In the genomic region with DNA sequence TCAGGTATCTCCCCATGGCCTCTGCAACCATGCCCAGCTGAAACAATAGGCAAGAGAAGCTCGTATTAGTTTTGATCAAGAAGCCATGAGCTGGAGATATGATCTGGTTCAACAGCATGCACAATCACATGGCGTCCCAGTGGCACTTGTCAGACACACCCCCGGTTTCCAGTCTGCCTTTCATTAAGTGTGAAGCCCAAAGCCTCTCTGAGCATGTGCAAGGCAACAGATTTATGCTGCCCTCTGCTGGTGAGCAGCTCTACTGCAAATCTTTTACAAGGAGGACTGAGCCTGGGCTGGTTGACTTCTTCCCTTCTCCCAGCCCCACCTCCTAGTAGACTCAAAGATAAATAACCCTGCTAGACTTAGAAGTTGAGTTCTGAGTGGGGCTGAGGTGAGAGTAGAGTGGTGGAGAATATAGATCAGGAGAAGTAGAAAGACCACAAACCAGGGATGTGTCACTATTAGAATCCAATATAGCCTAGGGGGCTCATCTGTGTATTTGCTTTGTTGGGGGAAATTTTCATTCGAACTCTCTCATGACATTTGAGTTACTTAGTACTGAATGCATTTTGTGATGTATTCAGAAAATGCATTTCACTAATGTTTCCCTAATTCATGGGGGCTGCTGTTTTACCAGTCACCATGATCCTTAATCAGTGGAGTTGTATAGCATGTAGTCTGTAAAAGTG, we compare ENCODE assay signal across 8 cellular contexts. TPM values are rescaled to one million over a fixed set of nuclear protein-coding genes. Genes with fewer than 3 reads are reported as not detected.
DNase-seq lines count a peak whose midpoint lies in the region; ATAC-seq and TF ChIP-seq lines count a peak whose summit lies in the region.

No MANE protein-coding gene starts in this region.

- TF ChIP-seq RAD21 in IMR-90 (IDR thresholded peaks at IDR 0.05; ENCODE audit: low read length) = peak; percentile 84

- BruUV-seq in IMR-90 (replicated peaks; lab: Mats Ljungman, UMichigan) = no TSS peak

- H2AFZ ChIP-seq in IMR-90 (replicated peaks; ENCODE audit: low read length, poor library complexity) = peak overlapping the region; percentile 70
- no peak overlapping the region for H2AFZ ChIP-seq in OCI-LY3 (ENCODE audit: low read depth, low read length)

- H2BK5ac ChIP-seq in IMR-90 (ENCODE audit: low read depth, low read length, poor library complexity, severe bottlenecking) = no peak overlapping the region

- no peaks in the 10 kb centered on the region for H3K9me2 ChIP-seq in DOHH2 (replicated peaks; ENCODE audit: control insufficient read depth, low read length)

- in situ Hi-C loops in IMR-90 (cut with MboI; ENCODE audit: low sequenced_read_pairs) = loop anchor here (10.0 kb wide), 1 partner anchor 169 kb away; no protein-coding TSS in a partner anchor

- no peak overlapping the region for H3K4ac ChIP-seq in IMR-90 (ENCODE audit: low read depth, low read length)

- 6% methylated on average over 3 of the region's 4 CpGs; no CpG with 5 or more reads in 1 of the 2 experiments for WGBS in IMR-90 (ENCODE audit: extremely low coverage in 2 of 2, insufficient read length in 1 of 2), 2 experiments
- 15% methylated on average over 4 of the region's 4 CpGs for WGBS in suprapubic skin

- H3K9ac ChIP-seq in IMR-90 (ENCODE audit: low read depth, low read length) (no peak overlapping the region), OCI-LY3 (ENCODE audit: low read length) (no peak overlapping the region)

- TF ChIP-seq POLR2A in IMR-90 (IDR thresholded peaks at IDR 0.05; ENCODE audit: low read depth, low read length) (no peak), suprapubic skin (IDR thresholded peaks at IDR 0.05) (no peak)

- H3K14ac ChIP-seq in IMR-90 (replicated peaks; ENCODE audit: low read depth, low read length) = no peak overlapping the region

- no peaks in the 10 kb centered on the region for H3F3A ChIP-seq in DOHH2 (ENCODE audit: control insufficient read depth, insufficient read depth)

- no peak overlapping the region for H4K8ac ChIP-seq in IMR-90 (ENCODE audit: low read depth in 2 of 2, low read length in 2 of 2)

- H3K18ac ChIP-seq in IMR-90 (ENCODE audit: low read depth, low read length) = no peak overlapping the region

- H3K27ac ChIP-seq in DOHH2 (ENCODE audit: low read depth, low read length) (no peak overlapping the region), IMR-90 (ENCODE audit: insufficient read depth, low read length) (no peak overlapping the region), OCI-LY3 (ENCODE audit: low read length) (no peak overlapping the region), suprapubic skin (no peak overlapping the region)

- H2AK9ac ChIP-seq in IMR-90 (replicated peaks; ENCODE audit: low read depth, low read length, poor library complexity) = peak overlapping the region; percentile 19

- no peaks in the 10 kb centered on the region for H3K36me3 ChIP-seq in DOHH2 (ENCODE audit: control insufficient read depth, low read length)
- H3K36me3 ChIP-seq in IMR-90 (ENCODE audit: control insufficient read depth, insufficient read depth, low read length) = no peaks in the 10 kb centered on the region
- H3K36me3 ChIP-seq in OCI-LY3 (replicated peaks; ENCODE audit: low read depth, low read length) = no peaks in the 10 kb centered on the region
- H3K36me3 ChIP-seq in suprapubic skin = no peaks in the 10 kb centered on the region

- peak; percentile 74 for DNase-seq in IMR-90
- DNase-seq in activated T-cell treated with anti-CD3 and anti-CD28 coated beads for 48 hours (ENCODE audit: low read depth) = peak; percentile 52
- DNase-seq in fibroblast of mammary gland (ENCODE audit: low read depth) = peak; percentile 79
- peak; percentile 32 for DNase-seq in non-pigmented ciliary epithelial cell (ENCODE audit: low read depth)
- DNase-seq in suprapubic skin (ENCODE audit: low spot score in 2 of 2) = peak; percentile 81 to 87

- H4K20me1 ChIP-seq in DOHH2 (ENCODE audit: control insufficient read depth, insufficient read depth, low read depth, low read length) = no peaks in the 10 kb centered on the region
- no peaks in the 10 kb centered on the region for H4K20me1 ChIP-seq in IMR-90 (ENCODE audit: insufficient read depth, low read length)
- no peaks in the 10 kb centered on the region for H4K20me1 ChIP-seq in OCI-LY3 (ENCODE audit: insufficient read depth, low read length)

- POLR2A ChIA-PET in IMR-90 (lab: Charles Lee; ENCODE audit: unreplicated experiment) = no interaction called here

- TF ChIP-seq EP300 in suprapubic skin (IDR thresholded peaks at IDR 0.05) = no peak

- no peak overlapping the region for H3K56ac ChIP-seq in IMR-90 (ENCODE audit: extremely low read depth, insufficient read depth, low read length)

- H3K9me1 ChIP-seq in IMR-90 (ENCODE audit: insufficient read depth, low read length) = no peaks in the 10 kb centered on the region

- no peak overlapping the region for H2BK20ac ChIP-seq in IMR-90 (ENCODE audit: low read depth, low read length)

- H3K27me3 ChIP-seq in DOHH2 (ENCODE audit: control insufficient read depth, low read length) (no peaks in the 10 kb centered on the region), IMR-90 (ENCODE audit: control insufficient read depth, insufficient read depth, low read length) (peaks cover 3% of the 10 kb centered on the region), OCI-LY3 (ENCODE audit: low read depth, low read length) (no peaks in the 10 kb centered on the region), suprapubic skin (no peaks in the 10 kb centered on the region)

- dilution Hi-C loops in IMR-90 (cut with HindIII; ENCODE audit: low sequenced_read_pairs, unreplicated experiment) = no loop called here

- H2BK15ac ChIP-seq in IMR-90 (ENCODE audit: low read depth, low read length) = no peak overlapping the region

- H3K79me2 ChIP-seq in DOHH2 (ENCODE audit: control insufficient read depth, low read length) (no peaks in the 10 kb centered on the region), OCI-LY3 (ENCODE audit: low read length) (no peaks in the 10 kb centered on the region)

- CTCF ChIA-PET in IMR-90 (lab: Yijun Ruan, JAX) = interaction anchor here (0.7 to 3.5 kb wide), 11 partner anchors 28 to 305 kb away, joined by 3 to 29 read pairs (median 5); no protein-coding TSS in a partner anchor

- H2BK120ac ChIP-seq in IMR-90 (ENCODE audit: low read depth, low read length) = no peak overlapping the region

- H3K9me3 ChIP-seq in DOHH2 (ENCODE audit: control insufficient read depth, insufficient read depth, low read length) = no peaks in the 10 kb centered on the region
- no peaks in the 10 kb centered on the region for H3K9me3 ChIP-seq in IMR-90 (ENCODE audit: control insufficient read depth, insufficient read depth, low read length)
- no peaks in the 10 kb centered on the region for H3K9me3 ChIP-seq in OCI-LY3 (ENCODE audit: insufficient read depth, low read length)
- no peaks in the 10 kb centered on the region for H3K9me3 ChIP-seq in suprapubic skin

- H3K4me1 ChIP-seq in DOHH2 (ENCODE audit: control insufficient read depth, low read length) (no peaks in the 10 kb centered on the region), IMR-90 (ENCODE audit: control insufficient read depth, insufficient read depth, low read length) (no peaks in the 10 kb centered on the region), OCI-LY3 (ENCODE audit: low read length) (peaks cover 2% of the 10 kb centered on the region; the same call in 1 of the 2 replicates), suprapubic skin (peaks cover 9% of the 10 kb centered on the region)

- no peak overlapping the region for H4K5ac ChIP-seq in IMR-90 (ENCODE audit: low read depth, low read length)

- no peak overlapping the region for H2AK5ac ChIP-seq in IMR-90 (ENCODE audit: low read depth, low read length)

- H3K4me2 ChIP-seq in DOHH2 (ENCODE audit: low read length) (no peak overlapping the region), IMR-90 (ENCODE audit: low read depth, low read length) (no peak overlapping the region), OCI-LY3 (ENCODE audit: low read length) (peak overlapping the region; percentile 36)

- no peaks in the 10 kb centered on the region for H3K79me1 ChIP-seq in IMR-90 (ENCODE audit: low read depth in 1 of 2, low read length in 2 of 2)

- H3K4me3 ChIP-seq in DOHH2 (ENCODE audit: low read length) = no peak overlapping the region
- H3K4me3 ChIP-seq in IMR-90 (ENCODE audit: insufficient read depth, low read depth, low read length) = no peak overlapping the region
- H3K4me3 ChIP-seq in OCI-LY3 (ENCODE audit: low read length) = no peak overlapping the region
- H3K4me3 ChIP-seq in fibroblast of mammary gland (ENCODE audit: control insufficient read depth, low read depth, low read length) = no peak overlapping the region
- no peak overlapping the region for H3K4me3 ChIP-seq in suprapubic skin

- intact Hi-C loops in IMR-90 (cut with micrococcal nuclease) = loop anchor here (1.0 to 2.0 kb wide), 5 partner anchors 54 to 495 kb away; partner anchors contain the start of gene MBIP

- TF ChIP-seq CTCF in DOHH2 (IDR thresholded peaks at IDR 0.05; ENCODE audit: low read depth, low read length, poor library complexity, severe bottlenecking) (peak; percentile 89), IMR-90 (conservative IDR thresholded peaks at IDR 0.05; ENCODE audit: low read depth, low read length) (peak; percentile 91), OCI-LY3 (IDR thresholded peaks at IDR 0.05; ENCODE audit: low read depth, low read length) (peak; percentile 92), fibroblast of mammary gland (conservative IDR thresholded peaks at IDR 0.05; ENCODE audit: control insufficient read depth, insufficient read depth, low read depth, low read length) (peak; percentile 89), suprapubic skin (IDR thresholded peaks at IDR 0.05) (peak; percentile 57 to 82)

- peak; percentile 93 for ATAC-seq in GM21619 (IDR thresholded peaks at IDR 0.05; ENCODE audit: unreplicated experiment)
- peak; percentile 99 for ATAC-seq in IMR-90 (ENCODE audit: low read depth)

- H3K23ac ChIP-seq in IMR-90 (ENCODE audit: low read depth, low read length) = no peak overlapping the region

- H4K91ac ChIP-seq in IMR-90 (ENCODE audit: insufficient read depth, low read depth, low read length) = no peak overlapping the region

TF ChIP-seq in IMR-90, 13 proteins besides CTCF, POLR2A, EP300 and RAD21 (continues in another document):
- TF ChIP-seq MXI1 (IDR thresholded peaks at IDR 0.05; ENCODE audit: borderline replicate concordance, low read depth, low read length) (0 out of 2 replicates have a peak, but pooled peaks have one; percentile 33), CEBPB (IDR thresholded peaks at IDR 0.05; ENCODE audit: low read depth, low read length) (no peak)

RNA-seq across cellular contexts. Expression of gene MBIP, which starts 53.7 kb away (rescaled TPM):
- total RNA-seq in IMR-90 (2012; rRNA removed) = 9.3 and 15.0 TPM in 2 replicates
- 16.5 and 17.4 TPM in 2 replicates for polyA plus RNA-seq in IMR-90 (2012; rRNA removed)
- polyA plus RNA-seq in IMR-90 (2012; cell fraction: cytosol; rRNA removed) = 2.3 and 3.0 TPM in 2 replicates
- polyA plus RNA-seq in IMR-90 (2012; cell fraction: nucleus; rRNA removed; ENCODE audit: low replicate concordance) = 3.8 and 40.0 TPM in 2 replicates
- total RNA-seq in suprapubic skin = 10 to 100 TPM; 21.7 to 32.8 (median 25.2) TPM

Comparison
In these comparisons a context has a peak if more than half of its experiments do, and no peak if none do; other contexts are left out.
1. DNase-seq: peak in every context shown above with its lines; median percentile 84 in suprapubic skin; 79 in fibroblast of mammary gland; 74 in IMR-90; 52 in activated T-cell treated with anti-CD3 and anti-CD28 coated beads for 48 hours; 32 in non-pigmented ciliary epithelial cell.